ENCODE assay signal across 13 cellular contexts in the genomic region with DNA sequence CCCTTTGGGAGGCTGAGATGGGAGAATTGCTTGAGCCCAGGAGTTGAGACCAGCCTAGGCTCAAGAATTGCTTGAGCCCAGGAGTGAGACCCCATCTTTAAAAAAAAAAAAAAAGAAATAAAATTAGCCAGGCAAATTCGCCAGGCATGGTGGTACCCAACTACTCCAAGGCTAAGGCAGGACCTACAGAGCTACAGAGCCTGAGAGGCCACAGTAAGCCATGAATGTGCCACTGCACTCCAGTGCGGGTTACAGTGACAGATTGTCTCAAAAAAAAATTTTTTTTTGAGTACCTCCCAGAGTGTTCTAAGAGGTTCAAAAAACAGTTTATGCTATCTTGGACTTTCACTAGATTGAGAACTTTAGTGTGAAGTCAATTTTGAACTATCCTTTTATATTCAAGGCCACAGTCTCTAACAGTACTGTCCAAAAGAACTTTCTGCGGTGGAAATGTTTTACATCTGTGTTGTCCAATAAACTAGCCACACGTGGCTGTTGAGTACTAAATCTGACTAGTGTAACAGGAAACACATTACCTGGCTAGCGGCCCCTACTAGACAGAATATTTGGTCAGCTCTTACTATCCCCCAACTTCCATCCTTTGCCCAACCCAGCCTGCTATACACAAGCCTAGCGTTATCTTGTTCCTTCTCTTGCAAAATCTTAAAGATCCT. TPM values are rescaled to one million over a fixed set of nuclear protein-coding genes. Genes with fewer than 3 reads are reported as not detected.
DNase-seq lines count a peak whose midpoint lies in the region; ATAC-seq, FAIRE-seq and TF ChIP-seq lines count a peak whose summit lies in the region.
"Had no signal": no experiment of that assay in that cellular context is flagged by ENCODE, and none has a peak within 500 bp of the region (broad histone marks: within the 10 kb centered on the region; RNA-seq: fewer than 3 reads in every experiment).

No MANE protein-coding gene starts in this region.

- H3K4me1 Mint-ChIP-seq in activated CD4-positive, alpha-beta memory T cell treated with anti-CD3 and anti-CD28 coated beads, Interleukin-2, amount 10 ng/mL, durations not matched to agents 7 days and 5 days = peaks cover 36% of the 10 kb centered on the region

- intact Hi-C loops in left lung (cut with DNase I) = no loop called here

- H3K4me3 ChIP-seq in AG04450 (ENCODE audit: low read depth, low read length) (no peak overlapping the region), lung (no peak overlapping the region), left lung (no peak overlapping the region)

- 69 to 87% methylated on average over 6 of the region's 6 CpGs for WGBS in lung, 2 donors

- peak overlapping the region; percentile 94 for H3K4me3 Mint-ChIP-seq in activated CD4-positive, alpha-beta memory T cell treated with anti-CD3 and anti-CD28 coated beads, Interleukin-2, amount 10 ng/mL, durations not matched to agents 7 days and 5 days

- FAIRE-seq in GM12891 (lab: Jason Lieb, UNC) = no peak
- FAIRE-seq: kidney had no signal

- CTCF ChIA-PET in AG04450 (lab: Charles Lee) = interaction anchor here (0.7 to 1.4 kb wide), 3 partner anchors 16 to 31 kb away, joined by 4 to 8 read pairs (median 8); a partner anchor contains a TSS
- CTCF ChIA-PET in activated CD4-positive, alpha-beta memory T cell treated with anti-CD3 and anti-CD28 coated beads, Interleukin-2, amount 10 ng/mL, durations not matched to agents 7 days and 5 days (lab: Charles Lee) = interaction anchor here (1.1 kb wide), 2 partner anchors 16 to 31 kb away, joined by 3 to 4 read pairs; no protein-coding TSS in a partner anchor

- H3K9me3 ChIP-seq in AG04450 (ENCODE audit: control insufficient read depth, insufficient read depth, low read length) (no peaks in the 10 kb centered on the region; the same call in 1 of the 2 replicates), lung (ENCODE audit: control insufficient read depth in 2 of 2, insufficient read depth in 1 of 2, low read length in 1 of 2) (no peaks in the 10 kb centered on the region), left lung (no peaks in the 10 kb centered on the region)

- H3K9me3 Mint-ChIP-seq in activated CD4-positive, alpha-beta memory T cell treated with anti-CD3 and anti-CD28 coated beads, Interleukin-2, amount 10 ng/mL, durations not matched to agents 7 days and 5 days = no peaks in the 10 kb centered on the region
- H3K9me3 Mint-ChIP-seq: dendritic cell treated with granulocyte-macrophage colony-stimulating factor and Interleukin-4, amounts not matched to agents 40 ng/mL and 50 ng/mL, for 4 days had no signal

- H3K36me3 ChIP-seq in lung (ENCODE audit: control insufficient read depth in 2 of 2, insufficient read depth in 2 of 2, low read length in 2 of 2) = peaks cover 4 to 5% of the 10 kb centered on the region in 2 donors
- peaks cover 0 to 31% of the 10 kb centered on the region in 2 donors for H3K36me3 ChIP-seq in left lung

- no peak for DNase-seq in AG04450 (ENCODE audit: low read depth, low spot score)
- no peak for DNase-seq in GM12891 (ENCODE audit: insufficient read length, low spot score)
- no peak for DNase-seq in activated CD4-positive, alpha-beta memory T cell treated with anti-CD3 and anti-CD28 coated beads, Interleukin-2, amount 10 ng/mL, durations not matched to agents 7 days and 5 days
- peak; percentile 9 for DNase-seq in lung (ENCODE audit: low spot score)
- DNase-seq in SKM-1 (lab: John Stamatoyannopoulos, UW; ENCODE audit: unreplicated experiment) = no peak
- no peak for DNase-seq in NCI-H524 treated with DMSO at 0.1 percent for 48 hours (lab: John Stamatoyannopoulos, UW)
- DNase-seq in NCI-H1694 (lab: John Stamatoyannopoulos, UW) = no peak
- DNase-seq in left lung = no peak
- DNase-seq: kidney; stimulated activated CD4-positive, alpha-beta T cell treated with anti-CD3 and anti-CD28 coated beads, Interleukin-15, amount 100 ng/mL, for 24 hours; WERI-Rb-1 had no signal

- H3K27ac Mint-ChIP-seq in activated CD4-positive, alpha-beta memory T cell treated with anti-CD3 and anti-CD28 coated beads, Interleukin-2, amount 10 ng/mL, durations not matched to agents 7 days and 5 days = peak overlapping the region; percentile 31
- H3K27ac Mint-ChIP-seq: dendritic cell treated with granulocyte-macrophage colony-stimulating factor and Interleukin-4, amounts not matched to agents 40 ng/mL and 50 ng/mL, for 4 days had no signal

- peaks cover 65% of the 10 kb centered on the region for H3K36me3 Mint-ChIP-seq in activated CD4-positive, alpha-beta memory T cell treated with anti-CD3 and anti-CD28 coated beads, Interleukin-2, amount 10 ng/mL, durations not matched to agents 7 days and 5 days (ENCODE audit: low read depth)

- TF ChIP-seq CTCF in AG04450 (IDR thresholded peaks at IDR 0.05; ENCODE audit: low read depth, low read length) = no peak
- TF ChIP-seq CTCF in lung (IDR thresholded peaks at IDR 0.05; ENCODE audit: control extremely low read depth, extremely low read depth) = no peak
- TF ChIP-seq CTCF in left lung (IDR thresholded peaks at IDR 0.05) = no peak

- no peaks in the 10 kb centered on the region for H3K27me3 Mint-ChIP-seq in activated CD4-positive, alpha-beta memory T cell treated with anti-CD3 and anti-CD28 coated beads, Interleukin-2, amount 10 ng/mL, durations not matched to agents 7 days and 5 days
- H3K27me3 Mint-ChIP-seq: dendritic cell treated with granulocyte-macrophage colony-stimulating factor and Interleukin-4, amounts not matched to agents 40 ng/mL and 50 ng/mL, for 4 days had no signal

- peak; percentile 28; the same call in 1 of the 2 replicates for TF ChIP-seq POLR2A in GM12891 (IDR thresholded peaks at IDR 0.05; ENCODE audit: low read depth, low read length)

- H3K4me1 ChIP-seq in lung (ENCODE audit: control insufficient read depth in 2 of 2, insufficient read depth in 2 of 2, low read length in 2 of 2) (peaks cover 4 to 15% of the 10 kb centered on the region in 2 donors), left lung (peaks cover 20 to 41% of the 10 kb centered on the region in 2 donors)

- H3K27ac ChIP-seq in AG04450 (ENCODE audit: low read depth, low read length) = peak overlapping the region; percentile 72
- H3K27ac ChIP-seq in lung (ENCODE audit: low read depth in 1 of 2, low read length in 1 of 2) = no peak overlapping the region
- H3K27ac ChIP-seq in left lung = no peak overlapping the region
- H3K27ac ChIP-seq: WERI-Rb-1 had no signal

- ATAC-seq in lung (ENCODE audit: insufficient read depth, low FRiP score) (no peak), left lung (no peak)
- ATAC-seq: HCT116 had no signal

- H3K27me3 ChIP-seq in AG04450 (ENCODE audit: control insufficient read depth, insufficient read depth, low read length) (no peaks in the 10 kb centered on the region), lung (ENCODE audit: control insufficient read depth, insufficient read depth) (no peaks in the 10 kb centered on the region), left lung (no peaks in the 10 kb centered on the region)

- POLR2A ChIA-PET in AG04450 (lab: Yijun Ruan, JAX) = interaction anchor here (0.7 to 1.0 kb wide), 2 partner anchors 15 to 19 kb away, joined by 3 to 4 read pairs; a partner anchor contains a TSS
- POLR2A ChIA-PET in activated CD4-positive, alpha-beta memory T cell treated with anti-CD3 and anti-CD28 coated beads, Interleukin-2, amount 10 ng/mL, durations not matched to agents 7 days and 5 days (lab: Charles Lee) = interaction anchor here (0.8 to 2.2 kb wide), 6 partner anchors 12 to 232 kb away, joined by 3 to 14 read pairs (median 4); a partner anchor contains a TSS

TF ChIP-seq in GM12891, 5 proteins besides CTCF, POLR2A, EP300 and RAD21:
- no peak for TF ChIP-seq TAF1 (IDR thresholded peaks at IDR 0.05; ENCODE audit: low read depth, low read length)
- TF ChIP-seq POLR2AphosphoS5 (IDR thresholded peaks at IDR 0.05; ENCODE audit: low read depth, low read length) = peak; percentile 62
TF ChIP-seq in GM12891: peak in this region for 1.

RNA-seq across cellular contexts. Expression of a gene that starts 2.4 kb away (rescaled TPM):
- polyA plus RNA-seq in AG04450 (2011; rRNA removed) (272 and 295 TPM in 2 replicates), lung (100 to 1,000 TPM; 343 to 729 TPM)
- polyA minus RNA-seq in AG04450 (2011; rRNA and poly(A)+ RNA removed) = 68.1 and 81.9 TPM in 2 replicates
- 690 TPM for polyA plus RNA-seq in GM12891 (2012; ENCODE audit: low read depth, missing spikeins)
- total RNA-seq in activated CD4-positive, alpha-beta memory T cell treated with anti-CD3 and anti-CD28 coated beads, Interleukin-2, amount 10 ng/mL, durations not matched to agents 7 days and 5 days = 100 to 1,000 TPM; 320 to 330 TPM
- total RNA-seq in lung (100 to 1,000 TPM; 117 to 158 TPM), left lung (100 to 1,000 TPM; 111 to 137 TPM)

RNA-seq across cellular contexts. Expression of a gene that starts 2.6 kb away (rescaled TPM):
- polyA plus RNA-seq in AG04450 (2011; rRNA removed) (47.5 and 54.7 TPM in 2 replicates), lung (10 to 100 TPM; 15.2 to 32.4 TPM)
- polyA minus RNA-seq in AG04450 (2011; rRNA and poly(A)+ RNA removed) = 25.8 and 31.1 TPM in 2 replicates
- 23.4 TPM for polyA plus RNA-seq in GM12891 (2012; ENCODE audit: low read depth, missing spikeins)
- total RNA-seq in activated CD4-positive, alpha-beta memory T cell treated with anti-CD3 and anti-CD28 coated beads, Interleukin-2, amount 10 ng/mL, durations not matched to agents 7 days and 5 days = 10 to 100 TPM; 82.7 to 86.5 TPM
- total RNA-seq in lung (10 to 100 TPM; 26.8 to 44.2 TPM), left lung (10 to 100 TPM; 35.3 to 47.2 TPM)

RNA-seq across cellular contexts. Expression of a gene that starts 17.1 kb away (rescaled TPM):
- polyA plus RNA-seq in AG04450 (2011; rRNA removed) (6.6 and 9.1 TPM in 2 replicates), lung (1 to 10 TPM; 4.4 to 8.2 TPM)
- polyA minus RNA-seq in AG04450 (2011; rRNA and poly(A)+ RNA removed) = 1.7 and 3.0 TPM in 2 replicates
- 4.4 TPM for polyA plus RNA-seq in GM12891 (2012; ENCODE audit: low read depth, missing spikeins)
- 1 to 10 TPM; 7.4 to 7.5 TPM for total RNA-seq in activated CD4-positive, alpha-beta memory T cell treated with anti-CD3 and anti-CD28 coated beads, Interleukin-2, amount 10 ng/mL, durations not matched to agents 7 days and 5 days
- total RNA-seq in lung (10 to 100 TPM; 11.7 to 12.3 TPM), left lung (1 to 10 TPM; 5.4 to 6.8 TPM)

RNA-seq across cellular contexts. Expression of a gene that starts 19.2 kb away (rescaled TPM):
- polyA plus RNA-seq in AG04450 (2011; rRNA removed) (9.8 and 12.8 TPM in 2 replicates), lung (1 to 10 TPM; 5.7 to 8.3 TPM)
- polyA minus RNA-seq in AG04450 (2011; rRNA and poly(A)+ RNA removed) = 3.1 and 5.9 TPM in 2 replicates
- 26.4 TPM for polyA plus RNA-seq in GM12891 (2012; ENCODE audit: low read depth, missing spikeins)
- total RNA-seq in activated CD4-positive, alpha-beta memory T cell treated with anti-CD3 and anti-CD28 coated beads, Interleukin-2, amount 10 ng/mL, durations not matched to agents 7 days and 5 days = 10 to 100 TPM; 48.7 to 53.2 TPM
- total RNA-seq in lung (10 to 100 TPM in 1 of 2 donors, 1 to 10 TPM in 1; 6.9 to 11.9 TPM), left lung (10 to 100 TPM; 10.1 to 14.6 TPM)

RNA-seq across cellular contexts. Expression of a gene that starts 31.8 kb away (rescaled TPM):
- polyA plus RNA-seq in AG04450 (2011; rRNA removed) = 3,597 and 3,950 TPM in 2 replicates
- 758 and 830 TPM in 2 replicates for polyA minus RNA-seq in AG04450 (2011; rRNA and poly(A)+ RNA removed)
- polyA plus RNA-seq in GM12891 (2012; ENCODE audit: low read depth, missing spikeins) = 17,495 TPM
- 1,000 to 10,000 TPM; 1,659 to 1,700 TPM for total RNA-seq in activated CD4-positive, alpha-beta memory T cell treated with anti-CD3 and anti-CD28 coated beads, Interleukin-2, amount 10 ng/mL, durations not matched to agents 7 days and 5 days
- total RNA-seq in lung = 1,000 to 10,000 TPM in 1 of 2 donors, 100 to 1,000 TPM in 1; 413 to 1,209 TPM
- 1,000 to 10,000 TPM; 2,302 to 3,240 TPM for polyA plus RNA-seq in lung
- total RNA-seq in left lung = 1,000 to 10,000 TPM; 1,178 to 1,228 TPM
